Comparison of ENCODE assay signal across 1 cellular context in genomic region chr1:101002551-101002950, GRCh38.
TF ChIP-seq lines count a peak whose summit lies in the region.

No MANE protein-coding gene starts in this region.

TF ChIP-seq in IMR-90, 13 proteins besides CTCF, POLR2A, EP300 and RAD21 (continued from another document):
- no peak for TF ChIP-seq USF2 (IDR thresholded peaks at IDR 0.05; ENCODE audit: low read depth, low read length)
- no peak for TF ChIP-seq CHD1 (IDR thresholded peaks at IDR 0.05; ENCODE audit: low read depth, low read length)
- TF ChIP-seq MAZ (IDR thresholded peaks at IDR 0.05; ENCODE audit: borderline replicate concordance, low read depth, low read length) = no peak
- no peak for TF ChIP-seq NFE2L2 (IDR thresholded peaks at IDR 0.05; ENCODE audit: low read depth, low read length)
